9 cellular contexts compared by ENCODE assay signal in genomic region chr2:157837851-157838441, GRCh38. TPM values are rescaled to one million over a fixed set of nuclear protein-coding genes. Genes with fewer than 3 reads are reported as not detected.
DNase-seq lines count a peak whose midpoint lies in the region; ATAC-seq and TF ChIP-seq lines count a peak whose summit lies in the region.
"Had no signal": no experiment of that assay in that cellular context is flagged by ENCODE, and none has a peak within 500 bp of the region (broad histone marks: within the 10 kb centered on the region; RNA-seq: fewer than 3 reads in every experiment).

No MANE protein-coding gene starts in this region.

- H3K27me3 ChIP-seq in SJSA1 (replicated peaks): no peaks in the 10 kb centered on the region
- H3K27me3 ChIP-seq: BLaER1 had no signal

- peaks cover 12% of the 10 kb centered on the region for H3K27me3 Mint-ChIP-seq in glutamatergic neuron (ENCODE audit: unreplicated experiment)

- peak overlapping the region; percentile 86 for H3K4me3 Mint-ChIP-seq in glutamatergic neuron (ENCODE audit: unreplicated experiment)

- peak overlapping the region; percentile 100 for H3K27ac Mint-ChIP-seq in glutamatergic neuron (ENCODE audit: unreplicated experiment)

- peaks cover 22% of the 10 kb centered on the region for H3K9me3 Mint-ChIP-seq in glutamatergic neuron (ENCODE audit: unreplicated experiment)

- H3K36me3 Mint-ChIP-seq in glutamatergic neuron (ENCODE audit: unreplicated experiment): no peaks in the 10 kb centered on the region

- DNase-seq in NCI-H2171 treated with DMSO at 0.1 percent for 48 hours (lab: John Stamatoyannopoulos, UW) (peak; percentile 69), NCI-H2171 (lab: John Stamatoyannopoulos, UW) (no peak), SJSA1 (ENCODE audit: low read depth in 1 of 2, low spot score in 2 of 2) (peak in 1 of 2 experiments; percentile 60), glutamatergic neuron (no peak), renal cortical epithelial cell (ENCODE audit: low read depth) (peak; percentile 40), NCI-H226 (no peak)
- no peak for DNase-seq in activated CD4-positive, alpha-beta T cell treated with anti-CD3 and anti-CD28 coated beads, Interleukin-2, amount 50 U/mL, for 4 hours

- H3K9me3 ChIP-seq in SJSA1 (replicated peaks): no peaks in the 10 kb centered on the region
- H3K9me3 ChIP-seq: BLaER1 had no signal

- ATAC-seq in HG02588 (IDR thresholded peaks at IDR 0.05; ENCODE audit: unreplicated experiment): no peak

- H3K4me3 ChIP-seq in SJSA1: peak overlapping the region; percentile 25
- H3K4me3 ChIP-seq: BLaER1 had no signal

- peaks cover 35% of the 10 kb centered on the region for H3K4me1 ChIP-seq in SJSA1 (replicated peaks)

- no peak for TF ChIP-seq CTCF in glutamatergic neuron (IDR thresholded peaks at IDR 0.05; ENCODE audit: partially characterized antibody, unreplicated experiment)

- H3K4me1 Mint-ChIP-seq in glutamatergic neuron (ENCODE audit: low read depth, unreplicated experiment): peaks cover 56% of the 10 kb centered on the region

- peak overlapping the region; percentile 82 for H3K27ac ChIP-seq in SJSA1
- H3K27ac ChIP-seq: BLaER1 had no signal

- H3K36me3 ChIP-seq in SJSA1: no peaks in the 10 kb centered on the region
- H3K36me3 ChIP-seq: BLaER1 had no signal

RNA-seq across cellular contexts. Expression of gene ACVR1, which starts 38.2 kb away (rescaled TPM):
- 12.2 and 16.6 TPM in 2 replicates for total RNA-seq in SJSA1 (2014; rRNA removed; shearing (Covaris generic))
- total RNA-seq in glutamatergic neuron (ENCODE audit: unreplicated experiment) (36.3 TPM), renal cortical epithelial cell (9.0 and 57.3 TPM in 2 replicates)

Comparison
In these comparisons a context has a peak if more than half of its experiments do, and no peak if none do; other contexts are left out.
1. DNase-seq: peak in NCI-H2171 treated with DMSO at 0.1 percent for 48 hours (single experiment) and renal cortical epithelial cell (single experiment); none in NCI-H2171 (single experiment), glutamatergic neuron (single experiment), NCI-H226 (single experiment) and activated CD4-positive, alpha-beta T cell treated with anti-CD3 and anti-CD28 coated beads, Interleukin-2, amount 50 U/mL, for 4 hours (0 of 2).